ENCODE assay signal across 22 cellular contexts in genomic region chr15:41955100-41955499, GRCh38.
"Had no signal": no experiment of that assay in that cellular context is flagged by ENCODE, and none has a peak within 500 bp of the region (broad histone marks: within the 10 kb centered on the region; RNA-seq: fewer than 3 reads in every experiment).

No MANE protein-coding gene starts in this region.

- H3K27me3 Mint-ChIP-seq: activated T-helper 17 cell treated with anti-CD3 and anti-CD28 coated beads, Interleukin-2, amount 50 U/mL, for 72 hours; memory B cell; natural killer cell treated with Interleukin-12 subunit alpha and Interleukin-12 subunit beta and Interleukin-15 and Interleukin-18, amount 100 ng/mL, for 72 hours; stimulated activated naive CD8-positive, alpha-beta T cell treated with anti-CD3 and anti-CD28 coated beads, Interleukin-15, amount 100 ng/mL, for 72 hours; T-cell had no signal

- DNase-seq: activated CD4-positive, alpha-beta T cell treated with anti-CD3 and anti-CD28 coated beads for 1 hour; activated CD4-positive, alpha-beta T cell treated with anti-CD3 and anti-CD28 coated beads, Interleukin-2, amount 50 U/mL, for 1 hour; activated T-cell treated with anti-CD3 and anti-CD28 coated beads, Interleukin-2, amount 50 U/mL, for 1 hour; aorta; brain microvascular endothelial cell; central memory CD4-positive, alpha-beta T cell; foreskin keratinocyte; hippocampal formation; kidney glomerular epithelial cell; ovary; stimulated activated CD4-positive, alpha-beta T cell treated with anti-CD3 and anti-CD28 coated beads, Interleukin-12 subunit alpha, Interleukin-12 subunit beta, amount 100 ng/mL, for 4 hours; stimulated activated CD4-positive, alpha-beta T cell treated with anti-CD3 and anti-CD28 coated beads, Interleukin-4, amount 100 ng/mL, for 4 hours; stimulated activated naive CD8-positive, alpha-beta T cell treated with anti-CD3 and anti-CD28 coated beads, Interleukin-15, amount 100 ng/mL, for 72 hours; T-cell; transverse colon had no signal

- H3K9me3 ChIP-seq: neutrophil, ovary, prostate gland, suprapubic skin, transverse colon had no signal

- H3K27ac Mint-ChIP-seq: activated naive CD4-positive, alpha-beta T cell treated with anti-CD3 and anti-CD28 coated beads, Interleukin-2, amount 50 U/mL, for 72 hours; activated T-helper 17 cell treated with anti-CD3 and anti-CD28 coated beads, Interleukin-2, amount 50 U/mL, for 72 hours; memory B cell; natural killer cell treated with Interleukin-12 subunit alpha and Interleukin-12 subunit beta and Interleukin-15 and Interleukin-18, amount 100 ng/mL, for 72 hours; stimulated activated naive CD8-positive, alpha-beta T cell treated with anti-CD3 and anti-CD28 coated beads, Interleukin-15, amount 100 ng/mL, for 72 hours; T-cell had no signal

- H3K36me3 Mint-ChIP-seq: natural killer cell treated with Interleukin-12 subunit alpha and Interleukin-12 subunit beta and Interleukin-15 and Interleukin-18, amount 100 ng/mL, for 72 hours had no signal

- H3K36me3 ChIP-seq: ovary had no signal

- H3K4me3 ChIP-seq: ovary, prostate gland, suprapubic skin, transverse colon had no signal

- H3K27ac ChIP-seq: brain microvascular endothelial cell, foreskin keratinocyte, neutrophil, ovary, prostate gland, suprapubic skin, transverse colon had no signal

- H3K4me3 Mint-ChIP-seq: activated T-helper 17 cell treated with anti-CD3 and anti-CD28 coated beads, Interleukin-2, amount 50 U/mL, for 72 hours; memory B cell; natural killer cell treated with Interleukin-12 subunit alpha and Interleukin-12 subunit beta and Interleukin-15 and Interleukin-18, amount 100 ng/mL, for 72 hours; stimulated activated naive CD8-positive, alpha-beta T cell treated with anti-CD3 and anti-CD28 coated beads, Interleukin-15, amount 100 ng/mL, for 72 hours; T-cell had no signal

- H3K9me3 Mint-ChIP-seq: activated naive CD4-positive, alpha-beta T cell treated with anti-CD3 and anti-CD28 coated beads, Interleukin-2, amount 50 U/mL, for 72 hours; activated T-helper 17 cell treated with anti-CD3 and anti-CD28 coated beads, Interleukin-2, amount 50 U/mL, for 72 hours; memory B cell; natural killer cell treated with Interleukin-12 subunit alpha and Interleukin-12 subunit beta and Interleukin-15 and Interleukin-18, amount 100 ng/mL, for 72 hours; stimulated activated naive CD8-positive, alpha-beta T cell treated with anti-CD3 and anti-CD28 coated beads, Interleukin-15, amount 100 ng/mL, for 72 hours; T-cell had no signal

- H3K27me3 ChIP-seq: brain microvascular endothelial cell, foreskin keratinocyte, neutrophil, ovary, suprapubic skin, transverse colon had no signal

- H3K4me1 ChIP-seq: foreskin keratinocyte, prostate gland had no signal

- ATAC-seq: activated naive CD4-positive, alpha-beta T cell treated with anti-CD3 and anti-CD28 coated beads, Interleukin-2, amount 50 U/mL, for 72 hours; activated T-helper 17 cell treated with anti-CD3 and anti-CD28 coated beads, Interleukin-2, amount 50 U/mL, for 72 hours; foreskin keratinocyte; natural killer cell treated with Interleukin-12 subunit alpha and Interleukin-12 subunit beta and Interleukin-15 and Interleukin-18, amount 100 ng/mL, for 72 hours; stimulated activated naive CD8-positive, alpha-beta T cell treated with anti-CD3 and anti-CD28 coated beads, Interleukin-15, amount 100 ng/mL, for 72 hours; T-cell had no signal
